ENCODE assay signal across 1 cellular context in the genomic region with DNA sequence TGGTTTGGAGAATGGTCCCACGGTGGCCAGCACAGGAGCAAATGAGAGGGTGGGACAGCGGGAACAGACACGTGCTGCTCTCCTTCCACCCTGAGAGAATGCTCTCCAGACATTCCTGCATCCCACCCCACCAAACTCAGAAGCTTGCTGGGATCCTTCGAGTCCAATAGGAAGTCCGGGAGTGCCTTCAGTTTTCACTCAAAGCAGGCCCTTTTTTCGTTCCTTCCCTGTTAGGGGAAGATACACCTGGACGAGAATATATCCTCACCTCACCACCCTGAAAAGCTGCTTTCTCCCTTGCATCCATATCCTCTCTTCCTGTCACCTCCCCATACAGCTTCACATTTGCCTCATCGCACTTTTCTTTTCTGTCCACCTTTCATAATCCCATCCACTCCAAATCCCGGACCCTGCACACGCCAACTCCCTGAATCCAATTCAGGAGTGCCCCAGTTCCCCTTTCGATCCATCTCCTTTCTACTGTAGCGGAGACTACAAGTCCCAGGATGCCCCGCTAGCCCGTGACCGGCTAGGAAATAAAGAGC.
TF ChIP-seq lines count a peak whose summit lies in the region.

No MANE protein-coding gene starts in this region.

TF ChIP-seq in WTC11, 78 proteins besides CTCF, POLR2A, EP300 and RAD21 (continued from another document):
- TF ChIP-seq, protein P1, sequence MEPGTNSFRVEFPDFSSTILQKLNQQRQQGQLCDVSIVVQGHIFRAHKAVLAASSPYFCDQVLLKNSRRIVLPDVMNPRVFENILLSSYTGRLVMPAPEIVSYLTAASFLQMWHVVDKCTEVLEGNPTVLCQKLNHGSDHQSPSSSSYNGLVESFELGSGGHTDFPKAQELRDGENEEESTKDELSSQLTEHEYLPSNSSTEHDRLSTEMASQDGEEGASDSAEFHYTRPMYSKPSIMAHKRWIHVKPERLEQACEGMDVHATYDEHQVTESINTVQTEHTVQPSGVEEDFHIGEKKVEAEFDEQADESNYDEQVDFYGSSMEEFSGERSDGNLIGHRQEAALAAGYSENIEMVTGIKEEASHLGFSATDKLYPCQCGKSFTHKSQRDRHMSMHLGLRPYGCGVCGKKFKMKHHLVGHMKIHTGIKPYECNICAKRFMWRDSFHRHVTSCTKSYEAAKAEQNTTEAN (CRISPR knock-in tag; IDR thresholded peaks at IDR 0.05) = 0 out of 2 replicates have a peak, but pooled peaks have one; percentile 30
- TF ChIP-seq RORB (CRISPR knock-in tag; IDR thresholded peaks at IDR 0.05) (no peak), MXD4 (CRISPR knock-in tag; IDR thresholded peaks at IDR 0.05; ENCODE audit: borderline replicate concordance) (no peak), ELF4 (CRISPR knock-in tag; IDR thresholded peaks at IDR 0.05; ENCODE audit: low read depth) (no peak), ATF3 (CRISPR knock-in tag; conservative IDR thresholded peaks at IDR 0.05) (no peak), USF2 (CRISPR knock-in tag; IDR thresholded peaks at IDR 0.05) (peak; percentile 80), CREB1 (CRISPR knock-in tag; IDR thresholded peaks at IDR 0.05) (no peak), NR2C2 (CRISPR knock-in tag; IDR thresholded peaks at IDR 0.05) (no peak), ZNF219 (CRISPR knock-in tag; IDR thresholded peaks at IDR 0.05; ENCODE audit: borderline replicate concordance) (no peak), NFYB (CRISPR knock-in tag; conservative IDR thresholded peaks at IDR 0.05; ENCODE audit: low read depth) (no peak), ESRRA (CRISPR knock-in tag; IDR thresholded peaks at IDR 0.05; ENCODE audit: borderline replicate concordance) (no peak), MLX (CRISPR knock-in tag; IDR thresholded peaks at IDR 0.05) (no peak), PREB (CRISPR knock-in tag; IDR thresholded peaks at IDR 0.05; ENCODE audit: borderline replicate concordance) (no peak), TEAD4 (CRISPR knock-in tag; IDR thresholded peaks at IDR 0.05) (no peak)
- TF ChIP-seq, protein P2, sequence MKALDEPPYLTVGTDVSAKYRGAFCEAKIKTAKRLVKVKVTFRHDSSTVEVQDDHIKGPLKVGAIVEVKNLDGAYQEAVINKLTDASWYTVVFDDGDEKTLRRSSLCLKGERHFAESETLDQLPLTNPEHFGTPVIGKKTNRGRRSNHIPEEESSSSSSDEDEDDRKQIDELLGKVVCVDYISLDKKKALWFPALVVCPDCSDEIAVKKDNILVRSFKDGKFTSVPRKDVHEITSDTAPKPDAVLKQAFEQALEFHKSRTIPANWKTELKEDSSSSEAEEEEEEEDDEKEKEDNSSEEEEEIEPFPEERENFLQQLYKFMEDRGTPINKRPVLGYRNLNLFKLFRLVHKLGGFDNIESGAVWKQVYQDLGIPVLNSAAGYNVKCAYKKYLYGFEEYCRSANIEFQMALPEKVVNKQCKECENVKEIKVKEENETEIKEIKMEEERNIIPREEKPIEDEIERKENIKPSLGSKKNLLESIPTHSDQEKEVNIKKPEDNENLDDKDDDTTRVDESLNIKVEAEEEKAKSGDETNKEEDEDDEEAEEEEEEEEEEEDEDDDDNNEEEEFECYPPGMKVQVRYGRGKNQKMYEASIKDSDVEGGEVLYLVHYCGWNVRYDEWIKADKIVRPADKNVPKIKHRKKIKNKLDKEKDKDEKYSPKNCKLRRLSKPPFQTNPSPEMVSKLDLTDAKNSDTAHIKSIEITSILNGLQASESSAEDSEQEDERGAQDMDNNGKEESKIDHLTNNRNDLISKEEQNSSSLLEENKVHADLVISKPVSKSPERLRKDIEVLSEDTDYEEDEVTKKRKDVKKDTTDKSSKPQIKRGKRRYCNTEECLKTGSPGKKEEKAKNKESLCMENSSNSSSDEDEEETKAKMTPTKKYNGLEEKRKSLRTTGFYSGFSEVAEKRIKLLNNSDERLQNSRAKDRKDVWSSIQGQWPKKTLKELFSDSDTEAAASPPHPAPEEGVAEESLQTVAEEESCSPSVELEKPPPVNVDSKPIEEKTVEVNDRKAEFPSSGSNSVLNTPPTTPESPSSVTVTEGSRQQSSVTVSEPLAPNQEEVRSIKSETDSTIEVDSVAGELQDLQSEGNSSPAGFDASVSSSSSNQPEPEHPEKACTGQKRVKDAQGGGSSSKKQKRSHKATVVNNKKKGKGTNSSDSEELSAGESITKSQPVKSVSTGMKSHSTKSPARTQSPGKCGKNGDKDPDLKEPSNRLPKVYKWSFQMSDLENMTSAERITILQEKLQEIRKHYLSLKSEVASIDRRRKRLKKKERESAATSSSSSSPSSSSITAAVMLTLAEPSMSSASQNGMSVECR (CRISPR knock-in tag; IDR thresholded peaks at IDR 0.05; ENCODE audit: borderline replicate concordance) = no peak
- TF ChIP-seq, protein P3, sequence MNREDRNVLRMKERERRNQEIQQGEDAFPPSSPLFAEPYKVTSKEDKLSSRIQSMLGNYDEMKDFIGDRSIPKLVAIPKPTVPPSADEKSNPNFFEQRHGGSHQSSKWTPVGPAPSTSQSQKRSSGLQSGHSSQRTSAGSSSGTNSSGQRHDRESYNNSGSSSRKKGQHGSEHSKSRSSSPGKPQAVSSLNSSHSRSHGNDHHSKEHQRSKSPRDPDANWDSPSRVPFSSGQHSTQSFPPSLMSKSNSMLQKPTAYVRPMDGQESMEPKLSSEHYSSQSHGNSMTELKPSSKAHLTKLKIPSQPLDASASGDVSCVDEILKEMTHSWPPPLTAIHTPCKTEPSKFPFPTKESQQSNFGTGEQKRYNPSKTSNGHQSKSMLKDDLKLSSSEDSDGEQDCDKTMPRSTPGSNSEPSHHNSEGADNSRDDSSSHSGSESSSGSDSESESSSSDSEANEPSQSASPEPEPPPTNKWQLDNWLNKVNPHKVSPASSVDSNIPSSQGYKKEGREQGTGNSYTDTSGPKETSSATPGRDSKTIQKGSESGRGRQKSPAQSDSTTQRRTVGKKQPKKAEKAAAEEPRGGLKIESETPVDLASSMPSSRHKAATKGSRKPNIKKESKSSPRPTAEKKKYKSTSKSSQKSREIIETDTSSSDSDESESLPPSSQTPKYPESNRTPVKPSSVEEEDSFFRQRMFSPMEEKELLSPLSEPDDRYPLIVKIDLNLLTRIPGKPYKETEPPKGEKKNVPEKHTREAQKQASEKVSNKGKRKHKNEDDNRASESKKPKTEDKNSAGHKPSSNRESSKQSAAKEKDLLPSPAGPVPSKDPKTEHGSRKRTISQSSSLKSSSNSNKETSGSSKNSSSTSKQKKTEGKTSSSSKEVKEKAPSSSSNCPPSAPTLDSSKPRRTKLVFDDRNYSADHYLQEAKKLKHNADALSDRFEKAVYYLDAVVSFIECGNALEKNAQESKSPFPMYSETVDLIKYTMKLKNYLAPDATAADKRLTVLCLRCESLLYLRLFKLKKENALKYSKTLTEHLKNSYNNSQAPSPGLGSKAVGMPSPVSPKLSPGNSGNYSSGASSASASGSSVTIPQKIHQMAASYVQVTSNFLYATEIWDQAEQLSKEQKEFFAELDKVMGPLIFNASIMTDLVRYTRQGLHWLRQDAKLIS (CRISPR knock-in tag; IDR thresholded peaks at IDR 0.05; ENCODE audit: borderline replicate concordance) = no peak
- TF ChIP-seq, protein P4, sequence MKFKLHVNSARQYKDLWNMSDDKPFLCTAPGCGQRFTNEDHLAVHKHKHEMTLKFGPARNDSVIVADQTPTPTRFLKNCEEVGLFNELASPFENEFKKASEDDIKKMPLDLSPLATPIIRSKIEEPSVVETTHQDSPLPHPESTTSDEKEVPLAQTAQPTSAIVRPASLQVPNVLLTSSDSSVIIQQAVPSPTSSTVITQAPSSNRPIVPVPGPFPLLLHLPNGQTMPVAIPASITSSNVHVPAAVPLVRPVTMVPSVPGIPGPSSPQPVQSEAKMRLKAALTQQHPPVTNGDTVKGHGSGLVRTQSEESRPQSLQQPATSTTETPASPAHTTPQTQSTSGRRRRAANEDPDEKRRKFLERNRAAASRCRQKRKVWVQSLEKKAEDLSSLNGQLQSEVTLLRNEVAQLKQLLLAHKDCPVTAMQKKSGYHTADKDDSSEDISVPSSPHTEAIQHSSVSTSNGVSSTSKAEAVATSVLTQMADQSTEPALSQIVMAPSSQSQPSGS (CRISPR knock-in tag; IDR thresholded peaks at IDR 0.05; ENCODE audit: borderline replicate concordance, low read depth) = no peak
TF ChIP-seq in WTC11: peak in this region for 3.
